Comparison of ENCODE assay signal across 10 cellular contexts in the genomic region with DNA sequence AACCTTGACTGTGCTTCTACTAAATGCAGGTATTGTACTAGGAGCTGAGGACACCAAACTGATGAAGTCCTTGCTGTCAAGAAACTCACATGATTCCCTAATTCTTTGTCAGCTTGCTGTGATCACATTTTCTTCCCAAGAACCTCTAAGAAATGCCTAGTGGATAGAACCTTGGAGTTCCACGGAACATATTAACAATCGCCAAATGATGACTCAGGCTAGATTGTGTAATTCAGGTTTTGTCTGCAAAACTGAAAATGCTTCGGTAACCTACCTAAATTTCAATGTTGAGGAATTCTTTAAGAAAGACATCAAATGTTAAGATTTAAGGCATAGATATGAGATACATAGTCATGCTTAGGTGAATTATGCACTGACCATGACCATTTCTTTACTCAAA. TPM values are rescaled to one million over a fixed set of nuclear protein-coding genes. Genes with fewer than 3 reads are reported as not detected.
DNase-seq lines count a peak whose midpoint lies in the region; ATAC-seq and TF ChIP-seq lines count a peak whose summit lies in the region.
"Had no signal": no experiment of that assay in that cellular context is flagged by ENCODE, and none has a peak within 500 bp of the region (broad histone marks: within the 10 kb centered on the region; RNA-seq: fewer than 3 reads in every experiment).

No MANE protein-coding gene starts in this region.

- no peak overlapping the region for H3K4me2 ChIP-seq in parathyroid adenoma (ENCODE audit: low read length)

- H3K27ac Mint-ChIP-seq in chondrocyte (ENCODE audit: unreplicated experiment), result peak overlapping the region; percentile 99

- peaks cover 11% of the 10 kb centered on the region for H3K36me3 Mint-ChIP-seq in chondrocyte (ENCODE audit: low read depth)

- no peak overlapping the region for H3K27ac ChIP-seq in parathyroid adenoma

- H3K4me1 ChIP-seq in parathyroid adenoma, result peaks cover 7% of the 10 kb centered on the region

- no peak overlapping the region for H3K9ac ChIP-seq in parathyroid adenoma

- no peak overlapping the region for H3K4me3 ChIP-seq in NB4 (ENCODE audit: low read depth, low read length)
- peak overlapping the region; percentile 3 for H3K4me3 ChIP-seq in parathyroid adenoma (ENCODE audit: low read depth, low read length)

- in situ Hi-C loops in Caki2 (cut with HindIII; ENCODE audit: low pct_unique_long_range_greater_than_20kb, low sequenced_read_pairs), result no loop called here

- no peak overlapping the region for H3K4me3 Mint-ChIP-seq in chondrocyte (ENCODE audit: unreplicated experiment)

- DNase-seq in Caki2 (ENCODE audit: low read depth) (peak; percentile 58), NB4 (ENCODE audit: low read depth) (peak; percentile 28), chondrocyte (ENCODE audit: low spot score) (no peak), NCI-H748 (lab: John Stamatoyannopoulos, UW; ENCODE audit: unreplicated experiment) (no peak)
- DNase-seq: effector memory CD4-positive, alpha-beta T cell; NCI-H2227 treated with DMSO at 0.1 percent for 48 hours had no signal

- ATAC-seq in HG02870 (IDR thresholded peaks at IDR 0.05; ENCODE audit: unreplicated experiment) (no peak), HG03342 (IDR thresholded peaks at IDR 0.05; ENCODE audit: unreplicated experiment) (no peak), HG03135 (IDR thresholded peaks at IDR 0.05; ENCODE audit: unreplicated experiment) (no peak)

- H3K27me3 ChIP-seq in parathyroid adenoma (ENCODE audit: control insufficient read depth, insufficient read depth, low read length), result no peaks in the 10 kb centered on the region

- TF ChIP-seq CTCF in NB4 (IDR thresholded peaks at IDR 0.05; ENCODE audit: low read depth, low read length) (no peak), chondrocyte (IDR thresholded peaks at IDR 0.05) (no peak), parathyroid adenoma (IDR thresholded peaks at IDR 0.05) (no peak)

- TF ChIP-seq POLR2A in NB4 (IDR thresholded peaks at IDR 0.05; ENCODE audit: extremely low read depth, insufficient read length), result no peak

- peak overlapping the region; percentile 3 for H2AFZ ChIP-seq in parathyroid adenoma

- H3K9me3 ChIP-seq in parathyroid adenoma (ENCODE audit: control insufficient read depth, low read length), result no peaks in the 10 kb centered on the region

- no peaks in the 10 kb centered on the region for H3K36me3 ChIP-seq in parathyroid adenoma (ENCODE audit: control insufficient read depth, insufficient read depth, low read length)

- H3K4me1 Mint-ChIP-seq in chondrocyte (ENCODE audit: low read depth), result peaks cover 41% of the 10 kb centered on the region

- H3K79me2 ChIP-seq in parathyroid adenoma, result no peaks in the 10 kb centered on the region

- H3K27me3 Mint-ChIP-seq in chondrocyte (ENCODE audit: low read depth), result no peaks in the 10 kb centered on the region

- no peaks in the 10 kb centered on the region for H3K9me3 Mint-ChIP-seq in chondrocyte (ENCODE audit: low read depth)

RNA-seq across cellular contexts. Expression of a gene that starts 1.7 kb away (rescaled TPM):
- total RNA-seq in Caki2 (2014; rRNA removed; shearing (Covaris generic); ENCODE audit: low replicate concordance), result 9.5 and 24.1 TPM in 2 replicates
- 49.1 to 92.3 TPM (median 89.4 TPM) in 3 replicates for total RNA-seq in chondrocyte

Comparison
In these comparisons a context has a peak if more than half of its experiments do, and no peak if none do; other contexts are left out.
1. DNase-seq: peak in Caki2 (single experiment) and NB4 (single experiment); none in chondrocyte (single experiment) and NCI-H748 (single experiment).